In genomic region chr1:7690496-7691182, GRCh38 we compare ENCODE assay signal across 1 cellular context.
TF ChIP-seq lines count a peak whose summit lies in the region.

No MANE protein-coding gene starts in this region.

TF ChIP-seq in HepG2, 621 proteins besides CTCF, POLR2A, EP300 and RAD21 (continued from another document):
- TF ChIP-seq ZNF646 (CRISPR knock-in tag; IDR thresholded peaks at IDR 0.05) = no peak
- peak; percentile 36; the same call in 1 of the 2 replicates for TF ChIP-seq FOSL2 (CRISPR knock-in tag; IDR thresholded peaks at IDR 0.05)
- TF ChIP-seq PLRG1 (conservative IDR thresholded peaks at IDR 0.05) = no peak
- TF ChIP-seq ZNF225 (CRISPR knock-in tag; IDR thresholded peaks at IDR 0.05) = no peak
- no peak for TF ChIP-seq HES4 (CRISPR knock-in tag; IDR thresholded peaks at IDR 0.05; ENCODE audit: borderline replicate concordance)
- no peak for TF ChIP-seq ZNF839 (CRISPR knock-in tag; IDR thresholded peaks at IDR 0.05; ENCODE audit: borderline replicate concordance)
- TF ChIP-seq DBP (CRISPR knock-in tag; IDR thresholded peaks at IDR 0.05; ENCODE audit: not compliant biosample characterization) = no peak
- no peak for TF ChIP-seq ATF7-NPFF (CRISPR knock-in tag; IDR thresholded peaks at IDR 0.05; ENCODE audit: low read depth)
- TF ChIP-seq RAD51 (IDR thresholded peaks at IDR 0.05; ENCODE audit: borderline replicate concordance) = peak; percentile 28; the same call in 1 of the 2 replicates
- TF ChIP-seq MAF1 (CRISPR knock-in tag; IDR thresholded peaks at IDR 0.05; ENCODE audit: borderline replicate concordance) = no peak
- no peak for TF ChIP-seq ATF7 (IDR thresholded peaks at IDR 0.05)
- no peak for TF ChIP-seq ATF7 (CRISPR knock-in tag; IDR thresholded peaks at IDR 0.05)
- TF ChIP-seq ZNF720 (CRISPR knock-in tag; IDR thresholded peaks at IDR 0.05) = no peak
- no peak for TF ChIP-seq NONO (IDR thresholded peaks at IDR 0.05)
- TF ChIP-seq NONO (CRISPR knock-in tag; conservative IDR thresholded peaks at IDR 0.05) = no peak
- TF ChIP-seq ZSCAN5A (CRISPR knock-in tag; IDR thresholded peaks at IDR 0.05; ENCODE audit: borderline replicate concordance) = no peak
- no peak for TF ChIP-seq ASH2L (IDR thresholded peaks at IDR 0.05; ENCODE audit: insufficient read length, low read depth, low read length)
